8 cellular contexts compared by ENCODE assay signal in the genomic region with DNA sequence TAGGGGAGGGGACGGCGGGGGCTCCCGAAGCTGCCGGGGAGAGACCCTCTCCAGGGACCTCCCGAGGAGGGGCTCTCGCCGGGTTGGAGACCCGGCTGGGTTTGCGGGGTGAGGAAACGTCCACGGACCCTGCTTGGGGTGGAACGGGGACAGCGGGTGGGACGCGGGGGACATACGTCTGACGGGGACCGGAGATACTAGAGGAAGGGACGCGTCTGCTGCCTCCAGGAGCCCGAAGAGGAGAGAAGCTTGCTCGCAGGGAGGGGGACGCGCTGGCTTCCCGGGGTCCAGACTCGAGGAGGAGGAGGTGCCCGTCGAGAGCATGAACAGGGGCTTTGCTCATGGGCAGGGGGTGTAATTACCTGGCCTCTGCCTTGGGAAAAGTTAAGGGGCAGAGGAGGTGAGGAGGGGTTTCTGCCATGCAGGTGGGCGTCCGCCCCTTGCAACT. TPM values are rescaled to one million over a fixed set of nuclear protein-coding genes. Genes with fewer than 3 reads are reported as not detected.
DNase-seq lines count a peak whose midpoint lies in the region; ATAC-seq and TF ChIP-seq lines count a peak whose summit lies in the region.

No MANE protein-coding gene starts in this region.

- peaks cover 18 to 40% (median 34%) of the 10 kb centered on the region in 10 experiments for H3K4me1 ChIP-seq in BLaER1 treated with 17β-estradiol and CSF1 and Interleukin-3, amounts not matched to agents 10 nM and 100 nM
- H3K4me1 ChIP-seq in OCI-LY7 (ENCODE audit: insufficient read depth, low read length, poor library complexity, severe bottlenecking) (peaks cover 33% of the 10 kb centered on the region), mucosa of stomach (ENCODE audit: control insufficient read depth, insufficient read depth, low read length) (peaks cover 11% of the 10 kb centered on the region)

- peak; percentile 22 for ATAC-seq in GM19351 (IDR thresholded peaks at IDR 0.05; ENCODE audit: unreplicated experiment)

- H4K20me1 ChIP-seq in BLaER1 treated with 17β-estradiol and CSF1 and Interleukin-3, amounts not matched to agents 10 nM and 100 nM = peaks cover 0 to 18% (median 10%) of the 10 kb centered on the region in 11 experiments; a peak in 9 of 22 replicates
- H4K20me1 ChIP-seq in OCI-LY7 (ENCODE audit: insufficient read depth, low read length) = 0 out of 2 replicates have a peak, but pooled peaks cover 4% of the 10 kb centered on the region

- BruUV-seq in OCI-LY7 (replicated peaks; lab: Mats Ljungman, UMichigan) = no TSS peak

- H3K27ac ChIP-seq in BLaER1 treated with 17β-estradiol and CSF1 and Interleukin-3, amounts not matched to agents 10 nM and 100 nM = peak overlapping the region; percentile 9 to 80 (median 70); a peak in 20 of 22 replicates
- no peak overlapping the region for H3K27ac ChIP-seq in OCI-LY7 (ENCODE audit: low read depth, low read length, poor library complexity, severe bottlenecking)

- TF ChIP-seq CTCF in OCI-LY7 (conservative IDR thresholded peaks at IDR 0.05; ENCODE audit: low read length) (no peak), choroid plexus epithelial cell (conservative IDR thresholded peaks at IDR 0.05; ENCODE audit: low read depth, low read length) (no peak)

- no peaks in the 10 kb centered on the region for H3K36me3 ChIP-seq in BLaER1 treated with 17β-estradiol and CSF1 and Interleukin-3, amounts not matched to agents 10 nM and 100 nM
- H3K36me3 ChIP-seq in OCI-LY7 (ENCODE audit: insufficient read depth, low read length) = no peaks in the 10 kb centered on the region
- no peaks in the 10 kb centered on the region for H3K36me3 ChIP-seq in mucosa of stomach (ENCODE audit: control insufficient read depth, insufficient read depth, low read length)

- POLR2A ChIA-PET in OCI-LY7 (lab: Charles Lee) = interaction anchor here (1.6 to 3.2 kb wide), 4 partner anchors 11 to 90 kb away, joined by 3 to 16 read pairs (median 9); a partner anchor contains a TSS

- peak; percentile 44 for DNase-seq in OCI-LY7 (ENCODE audit: low spot score)
- no peak for DNase-seq in choroid plexus epithelial cell (ENCODE audit: low read depth)
- no peak for DNase-seq in MV-4-11 (lab: John Stamatoyannopoulos, UW)
- no peak for DNase-seq in occipital lobe (lab: John Stamatoyannopoulos, UW)
- no peak for DNase-seq in DMS 273 treated with DMSO at 0.1 percent for 48 hours (lab: John Stamatoyannopoulos, UW)

- peak overlapping the region; percentile 88 to 100 (median 99) for H3K4me2 ChIP-seq in BLaER1 treated with 17β-estradiol and CSF1 and Interleukin-3, amounts not matched to agents 10 nM and 100 nM
- peak overlapping the region; percentile 97 for H3K4me2 ChIP-seq in OCI-LY7 (ENCODE audit: low read length)

- H3K4me3 ChIP-seq in BLaER1 treated with 17β-estradiol and CSF1 and Interleukin-3, amounts not matched to agents 10 nM and 100 nM = peak overlapping the region; percentile 77 to 95 (median 89)
- peak overlapping the region; percentile 81 for H3K4me3 ChIP-seq in OCI-LY7 (ENCODE audit: low read depth, low read length, poor library complexity, severe bottlenecking)
- H3K4me3 ChIP-seq in choroid plexus epithelial cell (ENCODE audit: low read depth, low read length) = peak overlapping the region; percentile 70
- peak overlapping the region; percentile 77 for H3K4me3 ChIP-seq in mucosa of stomach (ENCODE audit: low read length)

- CTCF ChIA-PET in OCI-LY7 (lab: Charles Lee; ENCODE audit: unreplicated experiment) = interaction anchor here (1.0 to 1.8 kb wide), 2 partner anchors 15 to 89 kb away, joined by 4 to 5 read pairs; a partner anchor contains a TSS

- peaks cover 24 to 32% (median 31%) of the 10 kb centered on the region in 11 experiments for H3K27me3 ChIP-seq in BLaER1 treated with 17β-estradiol and CSF1 and Interleukin-3, amounts not matched to agents 10 nM and 100 nM
- no peaks in the 10 kb centered on the region for H3K27me3 ChIP-seq in mucosa of stomach (ENCODE audit: control insufficient read depth, insufficient read depth, low read length)

- peak overlapping the region; percentile 70 to 87 (median 84) for H3K9ac ChIP-seq in BLaER1 treated with 17β-estradiol and CSF1 and Interleukin-3, amounts not matched to agents 10 nM and 100 nM
- H3K9ac ChIP-seq in mucosa of stomach (ENCODE audit: low read length) = peak overlapping the region; percentile 78

- no peaks in the 10 kb centered on the region for H3K9me3 ChIP-seq in BLaER1 treated with 17β-estradiol and CSF1 and Interleukin-3, amounts not matched to agents 10 nM and 100 nM (replicated peaks in 1 of 11)
- no peaks in the 10 kb centered on the region for H3K9me3 ChIP-seq in OCI-LY7 (ENCODE audit: low read length)
- H3K9me3 ChIP-seq in mucosa of stomach (ENCODE audit: control insufficient read depth, low read length) = no peaks in the 10 kb centered on the region

- H2AFZ ChIP-seq in OCI-LY7 (ENCODE audit: low read length) = peak overlapping the region; percentile 29; the same call in 1 of the 2 replicates

- H3K79me2 ChIP-seq in OCI-LY7 (ENCODE audit: insufficient read depth, low read depth, low read length) = no peaks in the 10 kb centered on the region

- no peaks in the 10 kb centered on the region for H3K9me2 ChIP-seq in OCI-LY7 (ENCODE audit: insufficient read depth, low read length)

- intact Hi-C loops in OCI-LY7 (cut with micrococcal nuclease; ENCODE audit: unreplicated experiment) = loop anchor here (1.0 to 5.0 kb wide), 2 partner anchors 19 to 90 kb away; a partner anchor contains a TSS

RNA-seq across cellular contexts. Expression of a gene that starts 0.6 kb away (rescaled TPM):
- 11.4 and 12.1 TPM in 2 replicates for total RNA-seq in OCI-LY7 (2014; rRNA removed; shearing (Covaris generic))
- total RNA-seq in OCI-LY7 (2022) (13.8 and 18.1 TPM in 2 replicates), occipital lobe (4.8 TPM)

RNA-seq across cellular contexts. Expression of a gene that starts 19.5 kb away (rescaled TPM):
- total RNA-seq in OCI-LY7 (2014; rRNA removed; shearing (Covaris generic)) = 20.3 and 22.2 TPM in 2 replicates
- total RNA-seq in OCI-LY7 (2022) = 20.5 and 25.2 TPM in 2 replicates
- total RNA-seq in occipital lobe = 24.2 TPM

RNA-seq across cellular contexts. Expression of a gene that starts 57.0 kb away (rescaled TPM):
- total RNA-seq in OCI-LY7 (2014; rRNA removed; shearing (Covaris generic)) = 106 and 116 TPM in 2 replicates
- total RNA-seq in OCI-LY7 (2022) (172 and 179 TPM in 2 replicates), occipital lobe (109 TPM)
